11 cellular contexts compared by ENCODE assay signal in the genomic region with DNA sequence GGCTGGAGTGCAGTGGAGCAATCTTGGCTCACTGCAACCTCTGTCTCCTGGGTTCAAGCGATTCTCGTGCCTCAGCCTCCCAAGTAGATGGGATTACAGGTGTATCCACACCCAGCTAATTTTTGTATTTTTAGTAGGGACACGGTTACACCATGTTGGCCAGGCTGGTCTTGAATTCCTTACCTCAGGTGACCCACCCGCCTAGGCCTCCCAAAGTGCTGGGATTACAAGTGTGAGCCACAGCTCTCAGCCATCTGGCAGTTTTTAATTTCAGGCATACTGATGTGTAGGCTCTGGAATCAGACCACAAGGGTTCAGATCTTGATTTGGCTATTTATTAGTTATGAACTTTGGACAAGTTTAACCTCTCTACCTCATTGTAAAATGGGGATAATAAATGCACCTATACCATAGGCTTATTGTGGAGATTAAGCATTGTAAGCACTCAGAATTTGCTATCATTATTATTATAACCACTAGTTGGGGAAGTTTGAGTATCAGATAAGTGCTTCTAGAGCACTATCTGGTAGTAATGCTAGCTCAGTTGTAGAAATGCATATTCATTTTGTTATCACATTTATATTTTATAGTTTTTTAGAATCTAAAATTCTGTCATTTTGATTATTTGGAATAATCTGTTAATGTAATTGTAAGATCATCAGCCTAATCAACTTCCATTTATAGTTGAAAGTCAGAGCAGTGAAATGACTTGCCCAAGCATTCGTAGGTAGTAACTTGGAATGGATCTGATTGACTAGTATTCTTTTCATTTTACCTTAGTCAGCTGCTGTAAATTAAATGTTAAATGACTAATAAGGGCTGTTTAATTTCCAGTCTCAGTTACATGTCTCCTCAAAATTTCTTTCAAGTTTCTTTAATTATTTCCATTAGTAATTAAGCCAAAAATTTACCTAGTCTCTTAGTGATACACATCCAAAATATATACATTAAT. TPM values are rescaled to one million over a fixed set of nuclear protein-coding genes. Genes with fewer than 3 reads are reported as not detected.
DNase-seq lines count a peak whose midpoint lies in the region; ATAC-seq and TF ChIP-seq lines count a peak whose summit lies in the region.
"Had no signal": no experiment of that assay in that cellular context is flagged by ENCODE, and none has a peak within 500 bp of the region (broad histone marks: within the 10 kb centered on the region; RNA-seq: fewer than 3 reads in every experiment).

No MANE protein-coding gene starts in this region.

- peaks cover 31% of the 10 kb centered on the region for H3K4me1 Mint-ChIP-seq in CD14-positive monocyte
- peaks cover 61 to 72% (median 68%) of the 10 kb centered on the region in 3 donors for H3K4me1 Mint-ChIP-seq in T-cell
- H3K4me1 Mint-ChIP-seq in memory B cell, result peaks cover 32% of the 10 kb centered on the region

- POLR2A ChIA-PET in T-cell (lab: Charles Lee), result interaction anchor here (0.5 to 1.3 kb wide), 8 partner anchors 12 to 82 kb away, joined by 3 to 15 read pairs (median 3); no protein-coding TSS in a partner anchor

- H3K9me3 Mint-ChIP-seq in CD14-positive monocyte (peaks cover 0 to 3% (median 0%) of the 10 kb centered on the region in 7 donors), T-cell (no peaks in the 10 kb centered on the region), memory B cell (no peaks in the 10 kb centered on the region)
- H3K9me3 Mint-ChIP-seq: activated naive CD4-positive, alpha-beta T cell treated with anti-CD3 and anti-CD28 coated beads, Interleukin-2, amount 50 U/mL, for 72 hours had no signal

- H3K4me3 Mint-ChIP-seq in CD14-positive monocyte (no peak overlapping the region), T-cell (peak overlapping the region; percentile 7 to 27 (median 24)), memory B cell (no peak overlapping the region)

- intact Hi-C loops in CD14-positive monocyte (cut with micrococcal nuclease), result no loop called here

- H3K36me3 Mint-ChIP-seq in CD14-positive monocyte (peaks cover 13 to 30% of the 10 kb centered on the region in 2 donors), T-cell (peaks cover 19% of the 10 kb centered on the region), memory B cell (peaks cover 10% of the 10 kb centered on the region)

- peak overlapping the region in 4 of 7 donors; percentile 4 to 63 (median 40) for H3K27ac Mint-ChIP-seq in CD14-positive monocyte
- H3K27ac Mint-ChIP-seq in T-cell, result peak overlapping the region; percentile 37 to 68
- no peak overlapping the region for H3K27ac Mint-ChIP-seq in memory B cell

- CTCF ChIA-PET in T-cell (lab: Charles Lee), result interaction anchor here (0.5 to 1.7 kb wide), 9 partner anchors 9 to 358 kb away, joined by 3 to 8 read pairs (median 4); no protein-coding TSS in a partner anchor

- no peak for DNase-seq in CD14-positive monocyte (ENCODE audit: low spot score)
- peak; percentile 95 for DNase-seq in DMS 273 (lab: John Stamatoyannopoulos, UW; ENCODE audit: unreplicated experiment)
- DNase-seq in T-cell, result no peak
- DNase-seq in memory B cell (ENCODE audit: low spot score in 2 of 2), result no peak
- DNase-seq in NCI-H2196 treated with DMSO at 0.1 percent for 48 hours (lab: John Stamatoyannopoulos, UW; ENCODE audit: unreplicated experiment), result no peak
- no peak for DNase-seq in T-helper 1 cell
- DNase-seq: activated CD8-positive, alpha-beta memory T cell treated with anti-CD3 and anti-CD28 coated beads for 24 hours; caudate nucleus; NCI-H1105 treated with DMSO at 0.1 percent for 48 hours had no signal

- ATAC-seq in T-cell (replicated peaks in 1 of 4) (peak in 1 of 4 experiments; percentile 23), memory B cell (ENCODE audit: low read depth) (peak; percentile 48), HG03025 (IDR thresholded peaks at IDR 0.05; ENCODE audit: low FRiP score, unreplicated experiment) (no peak)

- no peak for TF ChIP-seq CTCF in CD14-positive monocyte (IDR thresholded peaks at IDR 0.05)

- no peaks in the 10 kb centered on the region for H3K27me3 Mint-ChIP-seq in CD14-positive monocyte (ENCODE audit: low read depth in 3 of 3)
- H3K27me3 Mint-ChIP-seq in T-cell, result no peaks in the 10 kb centered on the region
- H3K27me3 Mint-ChIP-seq in memory B cell, result no peaks in the 10 kb centered on the region

RNA-seq across cellular contexts. Expression of gene KMT2E, which starts 22.5 kb away (rescaled TPM):
- polyA plus RNA-seq in CD14-positive monocyte, result 10 to 100 TPM; 33.1 to 58.0 TPM
- total RNA-seq in T-cell, result 100 to 1,000 TPM; 164 to 260 (median 169) TPM

Comparison
In these comparisons a context has a peak if more than half of its experiments do, and no peak if none do; other contexts are left out.
1. H3K4me3 Mint-ChIP-seq: peak in T-cell (3 of 3); none in CD14-positive monocyte (0 of 2) and memory B cell (single experiment).